10 cellular contexts compared by ENCODE assay signal in genomic region chr9:34493972-34494535, GRCh38. TPM values are rescaled to one million over a fixed set of nuclear protein-coding genes. Genes with fewer than 3 reads are reported as not detected.
A peak's percentile ranks its signal among the peaks of the same experiment; 100 is the strongest.
DNase-seq lines count a peak whose midpoint lies in the region; ATAC-seq, FAIRE-seq and TF ChIP-seq lines count a peak whose summit lies in the region.
"Had no signal": no experiment of that assay in that cellular context is flagged by ENCODE, and none has a peak within 500 bp of the region (broad histone marks: within the 10 kb centered on the region; RNA-seq: fewer than 3 reads in every experiment).

No MANE protein-coding gene starts in this region.

- H3K79me2 ChIP-seq in neural cell (replicated peaks; ENCODE audit: insufficient read depth, low read length): no peaks in the 10 kb centered on the region

- TF ChIP-seq RAD21 in neural cell (conservative IDR thresholded peaks at IDR 0.05): no peak

- no peak for TF ChIP-seq EP300 in neural cell (conservative IDR thresholded peaks at IDR 0.05; ENCODE audit: poor library complexity, severe bottlenecking)

- no peaks in the 10 kb centered on the region for H3K9me2 ChIP-seq in neural cell (ENCODE audit: insufficient read depth, low read length)

- peak; percentile 33 for DNase-seq in H54 (ENCODE audit: insufficient read length, low spot score)
- peak; percentile 60 for DNase-seq in OCI-M1 (lab: John Stamatoyannopoulos, UW)
- DNase-seq in endodermal cell: peak; percentile 91
- no peak for DNase-seq in NK-92 (lab: John Stamatoyannopoulos, UW; ENCODE audit: unreplicated experiment)
- no peak for DNase-seq in GM20000 (ENCODE audit: low spot score)

- H3K4me1 ChIP-seq in endodermal cell (ENCODE audit: control insufficient read depth, insufficient read depth, low read length): no peaks in the 10 kb centered on the region
- H3K4me1 ChIP-seq: tibial nerve had no signal

- ATAC-seq in GM19324 (IDR thresholded peaks at IDR 0.05; ENCODE audit: low FRiP score, unreplicated experiment) (no peak), GM21576 (IDR thresholded peaks at IDR 0.05; ENCODE audit: unreplicated experiment) (no peak)

- 49% methylated on average over 6 to 8 of the region's 8 CpGs for WGBS in endodermal cell (ENCODE audit: insufficient coverage in 1 of 2, insufficient read length in 1 of 2), 2 experiments

- H3K4me3 ChIP-seq in endodermal cell (ENCODE audit: low read length) (no peak overlapping the region), neural cell (ENCODE audit: low read length) (no peak overlapping the region)
- H3K4me3 ChIP-seq: tibial nerve had no signal

- H2AFZ ChIP-seq in neural cell (ENCODE audit: low read depth, low read length): no peak overlapping the region

- FAIRE-seq in H54 (lab: Jason Lieb, UNC): no peak

- no peaks in the 10 kb centered on the region for H3K36me3 Mint-ChIP-seq in endodermal cell (ENCODE audit: low read depth)

- H3K9me3 Mint-ChIP-seq in endodermal cell: no peaks in the 10 kb centered on the region

- TF ChIP-seq CTCF in endodermal cell (conservative IDR thresholded peaks at IDR 0.05) (no peak), neural cell (IDR thresholded peaks at IDR 0.05; ENCODE audit: poor library complexity, severe bottlenecking) (no peak), GM20000 (IDR thresholded peaks at IDR 0.05; ENCODE audit: extremely low read depth, missing control alignments) (no peak)

- no peaks in the 10 kb centered on the region for H4K20me1 ChIP-seq in neural cell (ENCODE audit: insufficient read depth)

- no peak overlapping the region for H3K4me2 ChIP-seq in neural cell (ENCODE audit: low read length)

- H3K9me3 ChIP-seq in endodermal cell (ENCODE audit: control insufficient read depth, low read length) (no peaks in the 10 kb centered on the region), neural cell (ENCODE audit: low read length) (no peaks in the 10 kb centered on the region)
- H3K9me3 ChIP-seq: tibial nerve had no signal

- H3K36me3 ChIP-seq in endodermal cell (ENCODE audit: control insufficient read depth, insufficient read depth, low read length) (no peaks in the 10 kb centered on the region), neural cell (ENCODE audit: insufficient read depth, low read length) (no peaks in the 10 kb centered on the region)
- H3K36me3 ChIP-seq: tibial nerve had no signal

- no peak overlapping the region for H3K4me3 Mint-ChIP-seq in endodermal cell

- H3K27ac ChIP-seq in endodermal cell (ENCODE audit: low read depth, low read length) (no peak overlapping the region), neural cell (ENCODE audit: low read length) (no peak overlapping the region)
- H3K27ac ChIP-seq: tibial nerve had no signal

- H3K27ac Mint-ChIP-seq in endodermal cell: no peak overlapping the region

- peaks cover 19% of the 10 kb centered on the region for H3K27me3 ChIP-seq in endodermal cell (ENCODE audit: control insufficient read depth, insufficient read depth, low read length, poor library complexity, severe bottlenecking)
- H3K27me3 ChIP-seq in neural cell (ENCODE audit: insufficient read depth, low read depth, low read length): no peaks in the 10 kb centered on the region
- H3K27me3 ChIP-seq: tibial nerve had no signal

- no peak overlapping the region for H3K9ac ChIP-seq in endodermal cell (ENCODE audit: extremely low read depth, low read length, poor library complexity, severe bottlenecking)
- H3K9ac ChIP-seq in neural cell (ENCODE audit: low read length): no peak overlapping the region

- H3K4me1 Mint-ChIP-seq in endodermal cell: peaks cover 8% of the 10 kb centered on the region

- H3K27me3 Mint-ChIP-seq in endodermal cell (ENCODE audit: insufficient read depth): peaks cover 48% of the 10 kb centered on the region

- no peaks in the 10 kb centered on the region for H3F3A ChIP-seq in neural cell (ENCODE audit: insufficient read depth, low read length, poor library complexity, severe bottlenecking)

- no peak for TF ChIP-seq POLR2A in H54 (IDR thresholded peaks at IDR 0.05; ENCODE audit: low read depth, low read length)

TF ChIP-seq in neural cell, 6 proteins besides CTCF, POLR2A, EP300 and RAD21:
- TF ChIP-seq EZH2 (IDR thresholded peaks at IDR 0.05; ENCODE audit: borderline replicate concordance, insufficient read depth, low read length, poor library complexity, severe bottlenecking) (no peak), REST (IDR thresholded peaks at IDR 0.05; ENCODE audit: borderline replicate concordance) (peak; percentile 29), TAF1 (IDR thresholded peaks at IDR 0.05; ENCODE audit: low read depth) (no peak)

RNA-seq across cellular contexts. Expression of gene ENHO, which starts 28.7 kb away (rescaled TPM):
- total RNA-seq in endodermal cell: 10 to 100 TPM in 1 of 2 donors, 1 to 10 TPM in 1; 7.1 to 14.5 TPM
- 19.4 TPM for polyA plus RNA-seq in endodermal cell (2013, experiment 1 of 2)
- polyA plus RNA-seq in endodermal cell (2013, experiment 2 of 2): 17.3 TPM
- 163 and 172 TPM in 2 replicates for polyA plus RNA-seq in neural cell
- polyA minus RNA-seq in neural cell: 46.8 and 61.8 TPM in 2 replicates

RNA-seq across cellular contexts. Expression of gene DNAI1, which starts 35.4 kb away (rescaled TPM):
- 1 to 10 TPM; 2.5 to 4.1 TPM for total RNA-seq in endodermal cell
- 3.0 TPM for polyA plus RNA-seq in endodermal cell (2013, experiment 1 of 2)
- polyA plus RNA-seq in endodermal cell (2013, experiment 2 of 2): 1.5 TPM
- 0.99 and 1.6 TPM in 2 replicates for polyA plus RNA-seq in neural cell
- polyA minus RNA-seq in neural cell: 1.5 and 1.7 TPM in 2 replicates
- total RNA-seq: activated CD8-positive, alpha-beta memory T cell treated with anti-CD3 and anti-CD28 coated beads for 36 hours had no signal

RNA-seq across cellular contexts. Expression of gene FAM219A, which starts 35.7 kb away (rescaled TPM):
- 10 to 100 TPM; 17.1 to 19.6 TPM for total RNA-seq in endodermal cell
- 20.6 TPM for polyA plus RNA-seq in endodermal cell (2013, experiment 1 of 2)
- 19.0 TPM for polyA plus RNA-seq in endodermal cell (2013, experiment 2 of 2)
- 51.8 and 56.6 TPM in 2 replicates for polyA plus RNA-seq in neural cell
- 39.7 and 45.8 TPM in 2 replicates for polyA minus RNA-seq in neural cell

Comparison
In these comparisons a context has a peak if more than half of its experiments do, and no peak if none do; other contexts are left out.
1. DNase-seq: peak in H54 (single experiment), OCI-M1 (single experiment) and endodermal cell (single experiment); none in NK-92 (single experiment) and GM20000 (single experiment).